Comparison of ENCODE assay signal across 1 cellular context in genomic region chr2:163664610-163665009, GRCh38.
TF ChIP-seq lines count a peak whose summit lies in the region.

No MANE protein-coding gene starts in this region.

TF ChIP-seq in HepG2, 621 proteins besides CTCF, POLR2A, EP300 and RAD21 (continued from another document):
- TF ChIP-seq NR0B2 (CRISPR knock-in tag; IDR thresholded peaks at IDR 0.05) (no peak), ZUFSP (CRISPR knock-in tag; IDR thresholded peaks at IDR 0.05; ENCODE audit: borderline replicate concordance) (no peak), ARID5B (CRISPR knock-in tag; IDR thresholded peaks at IDR 0.05) (peak; percentile 60), MBNL3 (CRISPR knock-in tag; conservative IDR thresholded peaks at IDR 0.05) (no peak), HMG20A (CRISPR knock-in tag; IDR thresholded peaks at IDR 0.05; ENCODE audit: borderline replicate concordance) (peak; percentile 25; the same call in 1 of the 2 replicates), AGO1 (IDR thresholded peaks at IDR 0.05; ENCODE audit: low read depth, low read length, poor library complexity, severe bottlenecking) (no peak), ZNF256 (CRISPR knock-in tag; conservative IDR thresholded peaks at IDR 0.05) (no peak), FOXM1 (CRISPR knock-in tag; IDR thresholded peaks at IDR 0.05) (no peak), MLLT10 (CRISPR knock-in tag; IDR thresholded peaks at IDR 0.05) (no peak)
